In the genomic region with DNA sequence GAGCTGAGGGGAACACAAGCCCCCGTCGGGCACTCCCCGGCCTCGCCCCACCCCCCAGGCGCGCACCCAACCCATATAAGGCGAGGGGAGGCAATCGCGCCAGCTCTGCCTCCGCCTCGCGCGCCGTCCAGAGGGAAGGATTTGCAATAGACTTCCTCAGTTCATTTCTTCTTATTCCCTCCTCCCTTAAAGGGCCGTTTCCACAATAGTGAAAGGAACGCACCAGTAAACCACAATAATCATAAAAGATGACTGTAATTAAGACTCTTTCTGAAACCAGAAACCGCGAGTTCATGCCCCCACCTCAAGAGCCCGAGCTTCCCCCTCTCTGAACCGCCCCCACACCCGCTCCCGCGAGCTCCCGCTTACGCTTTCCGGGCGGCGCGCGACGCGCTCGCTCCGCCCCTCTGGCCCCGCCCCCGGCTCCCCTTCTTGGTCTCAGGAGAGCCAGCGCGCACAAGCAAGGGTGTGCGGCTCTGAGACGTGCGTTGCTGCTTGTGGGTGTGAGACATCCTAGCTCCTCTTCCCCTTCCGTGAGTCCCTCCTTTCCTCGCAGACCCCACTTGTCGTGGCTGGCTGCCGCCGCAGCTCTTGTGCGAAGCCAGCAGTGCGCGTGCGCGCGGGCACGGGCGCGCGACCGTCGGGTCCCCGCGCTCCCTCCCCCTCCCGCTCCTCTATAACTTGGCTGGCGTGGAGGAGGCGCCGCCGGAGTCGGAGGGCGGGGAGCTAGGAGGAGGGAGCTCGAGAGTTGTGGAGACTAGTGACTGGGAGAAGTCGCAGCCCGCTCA, we compare ENCODE assay signal across 1 cellular context.
TF ChIP-seq lines count a peak whose summit lies in the region.

A gene with protein sequence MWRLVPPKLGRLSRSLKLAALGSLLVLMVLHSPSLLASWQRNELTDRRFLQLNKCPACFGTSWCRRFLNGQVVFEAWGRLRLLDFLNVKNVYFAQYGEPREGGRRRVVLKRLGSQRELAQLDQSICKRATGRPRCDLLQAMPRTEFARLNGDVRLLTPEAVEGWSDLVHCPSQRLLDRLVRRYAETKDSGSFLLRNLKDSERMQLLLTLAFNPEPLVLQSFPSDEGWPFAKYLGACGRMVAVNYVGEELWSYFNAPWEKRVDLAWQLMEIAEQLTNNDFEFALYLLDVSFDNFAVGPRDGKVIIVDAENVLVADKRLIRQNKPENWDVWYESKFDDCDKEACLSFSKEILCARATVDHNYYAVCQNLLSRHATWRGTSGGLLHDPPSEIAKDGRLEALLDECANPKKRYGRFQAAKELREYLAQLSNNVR (plus strand): TSS at position 457 of the 788 bp plus-strand sequence. CDS start 510 bp downstream, outside the sequence.

TF ChIP-seq in K562, 482 proteins besides CTCF, POLR2A, EP300 and RAD21 (continued from another document and continues in another):
- TF ChIP-seq, protein P1, sequence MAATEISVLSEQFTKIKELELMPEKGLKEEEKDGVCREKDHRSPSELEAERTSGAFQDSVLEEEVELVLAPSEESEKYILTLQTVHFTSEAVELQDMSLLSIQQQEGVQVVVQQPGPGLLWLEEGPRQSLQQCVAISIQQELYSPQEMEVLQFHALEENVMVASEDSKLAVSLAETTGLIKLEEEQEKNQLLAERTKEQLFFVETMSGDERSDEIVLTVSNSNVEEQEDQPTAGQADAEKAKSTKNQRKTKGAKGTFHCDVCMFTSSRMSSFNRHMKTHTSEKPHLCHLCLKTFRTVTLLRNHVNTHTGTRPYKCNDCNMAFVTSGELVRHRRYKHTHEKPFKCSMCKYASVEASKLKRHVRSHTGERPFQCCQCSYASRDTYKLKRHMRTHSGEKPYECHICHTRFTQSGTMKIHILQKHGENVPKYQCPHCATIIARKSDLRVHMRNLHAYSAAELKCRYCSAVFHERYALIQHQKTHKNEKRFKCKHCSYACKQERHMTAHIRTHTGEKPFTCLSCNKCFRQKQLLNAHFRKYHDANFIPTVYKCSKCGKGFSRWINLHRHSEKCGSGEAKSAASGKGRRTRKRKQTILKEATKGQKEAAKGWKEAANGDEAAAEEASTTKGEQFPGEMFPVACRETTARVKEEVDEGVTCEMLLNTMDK (IDR thresholded peaks at IDR 0.05; ENCODE audit: borderline replicate concordance, insufficient read depth, low read depth, low read length, poor library complexity, severe bottlenecking) = no peak
- TF ChIP-seq SNRNP70 (optimal IDR thresholded peaks at IDR 0.05; ENCODE audit: low read depth, low read length) = no peak
- no peak for TF ChIP-seq MECOM (CRISPR knock-in tag; IDR thresholded peaks at IDR 0.05)
- peak in 1 of 2 experiments; percentile 58; a peak in 1 of 4 replicates for TF ChIP-seq KDM4B (IDR thresholded peaks at IDR 0.05; ENCODE audit: borderline replicate concordance in 2 of 2, low read depth in 1 of 2)
- TF ChIP-seq, protein P2, sequence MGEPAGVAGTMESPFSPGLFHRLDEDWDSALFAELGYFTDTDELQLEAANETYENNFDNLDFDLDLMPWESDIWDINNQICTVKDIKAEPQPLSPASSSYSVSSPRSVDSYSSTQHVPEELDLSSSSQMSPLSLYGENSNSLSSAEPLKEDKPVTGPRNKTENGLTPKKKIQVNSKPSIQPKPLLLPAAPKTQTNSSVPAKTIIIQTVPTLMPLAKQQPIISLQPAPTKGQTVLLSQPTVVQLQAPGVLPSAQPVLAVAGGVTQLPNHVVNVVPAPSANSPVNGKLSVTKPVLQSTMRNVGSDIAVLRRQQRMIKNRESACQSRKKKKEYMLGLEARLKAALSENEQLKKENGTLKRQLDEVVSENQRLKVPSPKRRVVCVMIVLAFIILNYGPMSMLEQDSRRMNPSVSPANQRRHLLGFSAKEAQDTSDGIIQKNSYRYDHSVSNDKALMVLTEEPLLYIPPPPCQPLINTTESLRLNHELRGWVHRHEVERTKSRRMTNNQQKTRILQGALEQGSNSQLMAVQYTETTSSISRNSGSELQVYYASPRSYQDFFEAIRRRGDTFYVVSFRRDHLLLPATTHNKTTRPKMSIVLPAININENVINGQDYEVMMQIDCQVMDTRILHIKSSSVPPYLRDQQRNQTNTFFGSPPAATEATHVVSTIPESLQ (CRISPR knock-in tag; IDR thresholded peaks at IDR 0.05) = no peak
- TF ChIP-seq TFAM (CRISPR knock-in tag; conservative IDR thresholded peaks at IDR 0.05) = no peak
- TF ChIP-seq SMC3 (conservative IDR thresholded peaks at IDR 0.05; ENCODE audit: insufficient read depth, low read depth, low read length) = no peak
- no peak for TF ChIP-seq DIDO1 (tag; IDR thresholded peaks at IDR 0.05; ENCODE audit: low read depth)
- TF ChIP-seq, protein P3, sequence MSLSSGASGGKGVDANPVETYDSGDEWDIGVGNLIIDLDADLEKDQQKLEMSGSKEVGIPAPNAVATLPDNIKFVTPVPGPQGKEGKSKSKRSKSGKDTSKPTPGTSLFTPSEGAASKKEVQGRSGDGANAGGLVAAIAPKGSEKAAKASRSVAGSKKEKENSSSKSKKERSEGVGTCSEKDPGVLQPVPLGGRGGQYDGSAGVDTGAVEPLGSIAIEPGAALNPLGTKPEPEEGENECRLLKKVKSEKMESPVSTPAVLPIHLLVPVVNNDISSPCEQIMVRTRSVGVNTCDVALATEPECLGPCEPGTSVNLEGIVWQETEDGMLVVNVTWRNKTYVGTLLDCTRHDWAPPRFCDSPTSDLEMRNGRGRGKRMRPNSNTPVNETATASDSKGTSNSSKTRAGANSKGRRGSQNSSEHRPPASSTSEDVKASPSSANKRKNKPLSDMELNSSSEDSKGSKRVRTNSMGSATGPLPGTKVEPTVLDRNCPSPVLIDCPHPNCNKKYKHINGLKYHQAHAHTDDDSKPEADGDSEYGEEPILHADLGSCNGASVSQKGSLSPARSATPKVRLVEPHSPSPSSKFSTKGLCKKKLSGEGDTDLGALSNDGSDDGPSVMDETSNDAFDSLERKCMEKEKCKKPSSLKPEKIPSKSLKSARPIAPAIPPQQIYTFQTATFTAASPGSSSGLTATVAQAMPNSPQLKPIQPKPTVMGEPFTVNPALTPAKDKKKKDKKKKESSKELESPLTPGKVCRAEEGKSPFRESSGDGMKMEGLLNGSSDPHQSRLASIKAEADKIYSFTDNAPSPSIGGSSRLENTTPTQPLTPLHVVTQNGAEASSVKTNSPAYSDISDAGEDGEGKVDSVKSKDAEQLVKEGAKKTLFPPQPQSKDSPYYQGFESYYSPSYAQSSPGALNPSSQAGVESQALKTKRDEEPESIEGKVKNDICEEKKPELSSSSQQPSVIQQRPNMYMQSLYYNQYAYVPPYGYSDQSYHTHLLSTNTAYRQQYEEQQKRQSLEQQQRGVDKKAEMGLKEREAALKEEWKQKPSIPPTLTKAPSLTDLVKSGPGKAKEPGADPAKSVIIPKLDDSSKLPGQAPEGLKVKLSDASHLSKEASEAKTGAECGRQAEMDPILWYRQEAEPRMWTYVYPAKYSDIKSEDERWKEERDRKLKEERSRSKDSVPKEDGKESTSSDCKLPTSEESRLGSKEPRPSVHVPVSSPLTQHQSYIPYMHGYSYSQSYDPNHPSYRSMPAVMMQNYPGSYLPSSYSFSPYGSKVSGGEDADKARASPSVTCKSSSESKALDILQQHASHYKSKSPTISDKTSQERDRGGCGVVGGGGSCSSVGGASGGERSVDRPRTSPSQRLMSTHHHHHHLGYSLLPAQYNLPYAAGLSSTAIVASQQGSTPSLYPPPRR (CRISPR knock-in tag; IDR thresholded peaks at IDR 0.05; ENCODE audit: borderline replicate concordance) = no peak
- TF ChIP-seq, protein P4, sequence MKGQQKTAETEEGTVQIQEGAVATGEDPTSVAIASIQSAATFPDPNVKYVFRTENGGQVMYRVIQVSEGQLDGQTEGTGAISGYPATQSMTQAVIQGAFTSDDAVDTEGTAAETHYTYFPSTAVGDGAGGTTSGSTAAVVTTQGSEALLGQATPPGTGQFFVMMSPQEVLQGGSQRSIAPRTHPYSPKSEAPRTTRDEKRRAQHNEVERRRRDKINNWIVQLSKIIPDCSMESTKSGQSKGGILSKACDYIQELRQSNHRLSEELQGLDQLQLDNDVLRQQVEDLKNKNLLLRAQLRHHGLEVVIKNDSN (CRISPR knock-in tag; IDR thresholded peaks at IDR 0.05) = no peak
- no peak for TF ChIP-seq DNMT1 (IDR thresholded peaks at IDR 0.05)
- TF ChIP-seq ILF3 (IDR thresholded peaks at IDR 0.05; ENCODE audit: borderline replicate concordance) = no peak
- TF ChIP-seq, protein P5, sequence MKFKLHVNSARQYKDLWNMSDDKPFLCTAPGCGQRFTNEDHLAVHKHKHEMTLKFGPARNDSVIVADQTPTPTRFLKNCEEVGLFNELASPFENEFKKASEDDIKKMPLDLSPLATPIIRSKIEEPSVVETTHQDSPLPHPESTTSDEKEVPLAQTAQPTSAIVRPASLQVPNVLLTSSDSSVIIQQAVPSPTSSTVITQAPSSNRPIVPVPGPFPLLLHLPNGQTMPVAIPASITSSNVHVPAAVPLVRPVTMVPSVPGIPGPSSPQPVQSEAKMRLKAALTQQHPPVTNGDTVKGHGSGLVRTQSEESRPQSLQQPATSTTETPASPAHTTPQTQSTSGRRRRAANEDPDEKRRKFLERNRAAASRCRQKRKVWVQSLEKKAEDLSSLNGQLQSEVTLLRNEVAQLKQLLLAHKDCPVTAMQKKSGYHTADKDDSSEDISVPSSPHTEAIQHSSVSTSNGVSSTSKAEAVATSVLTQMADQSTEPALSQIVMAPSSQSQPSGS (CRISPR knock-in tag; IDR thresholded peaks at IDR 0.05) = no peak
- TF ChIP-seq PCBP1 (IDR thresholded peaks at IDR 0.05; ENCODE audit: low read depth, low read length, poor library complexity, severe bottlenecking) = no peak
- TF ChIP-seq, protein P6, sequence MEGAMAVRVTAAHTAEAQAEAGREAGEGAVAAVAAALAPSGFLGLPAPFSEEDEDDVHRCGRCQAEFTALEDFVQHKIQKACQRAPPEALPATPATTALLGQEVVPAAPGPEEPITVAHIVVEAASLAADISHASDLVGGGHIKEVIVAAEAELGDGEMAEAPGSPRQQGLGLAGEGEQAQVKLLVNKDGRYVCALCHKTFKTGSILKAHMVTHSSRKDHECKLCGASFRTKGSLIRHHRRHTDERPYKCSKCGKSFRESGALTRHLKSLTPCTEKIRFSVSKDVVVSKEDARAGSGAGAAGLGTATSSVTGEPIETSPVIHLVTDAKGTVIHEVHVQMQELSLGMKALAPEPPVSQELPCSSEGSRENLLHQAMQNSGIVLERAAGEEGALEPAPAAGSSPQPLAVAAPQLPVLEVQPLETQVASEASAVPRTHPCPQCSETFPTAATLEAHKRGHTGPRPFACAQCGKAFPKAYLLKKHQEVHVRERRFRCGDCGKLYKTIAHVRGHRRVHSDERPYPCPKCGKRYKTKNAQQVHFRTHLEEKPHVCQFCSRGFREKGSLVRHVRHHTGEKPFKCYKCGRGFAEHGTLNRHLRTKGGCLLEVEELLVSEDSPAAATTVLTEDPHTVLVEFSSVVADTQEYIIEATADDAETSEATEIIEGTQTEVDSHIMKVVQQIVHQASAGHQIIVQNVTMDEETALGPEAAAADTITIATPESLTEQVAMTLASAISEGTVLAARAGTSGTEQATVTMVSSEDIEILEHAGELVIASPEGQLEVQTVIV (CRISPR knock-in tag; IDR thresholded peaks at IDR 0.05; ENCODE audit: borderline replicate concordance) = no peak
- TF ChIP-seq FOXJ3 (CRISPR knock-in tag; IDR thresholded peaks at IDR 0.05) = no peak
- no peak for TF ChIP-seq HDGF (IDR thresholded peaks at IDR 0.05)
- TF ChIP-seq GABPA (tag; conservative IDR thresholded peaks at IDR 0.05; ENCODE audit: low read depth) = peak; percentile 64
- TF ChIP-seq ZNF717 (CRISPR knock-in tag; IDR thresholded peaks at IDR 0.05) = no peak
- TF ChIP-seq, protein P7, sequence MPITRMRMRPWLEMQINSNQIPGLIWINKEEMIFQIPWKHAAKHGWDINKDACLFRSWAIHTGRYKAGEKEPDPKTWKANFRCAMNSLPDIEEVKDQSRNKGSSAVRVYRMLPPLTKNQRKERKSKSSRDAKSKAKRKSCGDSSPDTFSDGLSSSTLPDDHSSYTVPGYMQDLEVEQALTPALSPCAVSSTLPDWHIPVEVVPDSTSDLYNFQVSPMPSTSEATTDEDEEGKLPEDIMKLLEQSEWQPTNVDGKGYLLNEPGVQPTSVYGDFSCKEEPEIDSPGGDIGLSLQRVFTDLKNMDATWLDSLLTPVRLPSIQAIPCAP (CRISPR knock-in tag; IDR thresholded peaks at IDR 0.05; ENCODE audit: borderline replicate concordance) = no peak
- no peak for TF ChIP-seq NCOA4 (IDR thresholded peaks at IDR 0.05; ENCODE audit: partially characterized antibody)
- TF ChIP-seq HSF4 (CRISPR knock-in tag; IDR thresholded peaks at IDR 0.05; ENCODE audit: borderline replicate concordance) = no peak
- peak; percentile 85 for TF ChIP-seq POLR2B (IDR thresholded peaks at IDR 0.05; ENCODE audit: low read depth, partially characterized antibody)
- peak; percentile 72 for TF ChIP-seq HMGN3 (IDR thresholded peaks at IDR 0.05; ENCODE audit: borderline replicate concordance, extremely low read depth, insufficient read length, low read depth, low read length)
- TF ChIP-seq BACH1 (tag; IDR thresholded peaks at IDR 0.05) = no peak
- no peak for TF ChIP-seq CBFB (CRISPR knock-in tag; IDR thresholded peaks at IDR 0.05)
- TF ChIP-seq ZKSCAN1 (IDR thresholded peaks at IDR 0.05; ENCODE audit: low read depth, low read length) = no peak
- TF ChIP-seq JUNB (CRISPR knock-in tag; conservative IDR thresholded peaks at IDR 0.05) = no peak
- TF ChIP-seq PTTG1 (tag; IDR thresholded peaks at IDR 0.05; ENCODE audit: low read depth) = no peak
- no peak for TF ChIP-seq CC2D1A (IDR thresholded peaks at IDR 0.05)
- 0 out of 2 replicates have a peak, but pooled peaks have one; percentile 32 for TF ChIP-seq GABPB1 (CRISPR knock-in tag; IDR thresholded peaks at IDR 0.05)
- no peak for TF ChIP-seq CBX2 (IDR thresholded peaks at IDR 0.05; ENCODE audit: insufficient read depth, low read length, poor library complexity, severe bottlenecking)
- TF ChIP-seq, protein P8, sequence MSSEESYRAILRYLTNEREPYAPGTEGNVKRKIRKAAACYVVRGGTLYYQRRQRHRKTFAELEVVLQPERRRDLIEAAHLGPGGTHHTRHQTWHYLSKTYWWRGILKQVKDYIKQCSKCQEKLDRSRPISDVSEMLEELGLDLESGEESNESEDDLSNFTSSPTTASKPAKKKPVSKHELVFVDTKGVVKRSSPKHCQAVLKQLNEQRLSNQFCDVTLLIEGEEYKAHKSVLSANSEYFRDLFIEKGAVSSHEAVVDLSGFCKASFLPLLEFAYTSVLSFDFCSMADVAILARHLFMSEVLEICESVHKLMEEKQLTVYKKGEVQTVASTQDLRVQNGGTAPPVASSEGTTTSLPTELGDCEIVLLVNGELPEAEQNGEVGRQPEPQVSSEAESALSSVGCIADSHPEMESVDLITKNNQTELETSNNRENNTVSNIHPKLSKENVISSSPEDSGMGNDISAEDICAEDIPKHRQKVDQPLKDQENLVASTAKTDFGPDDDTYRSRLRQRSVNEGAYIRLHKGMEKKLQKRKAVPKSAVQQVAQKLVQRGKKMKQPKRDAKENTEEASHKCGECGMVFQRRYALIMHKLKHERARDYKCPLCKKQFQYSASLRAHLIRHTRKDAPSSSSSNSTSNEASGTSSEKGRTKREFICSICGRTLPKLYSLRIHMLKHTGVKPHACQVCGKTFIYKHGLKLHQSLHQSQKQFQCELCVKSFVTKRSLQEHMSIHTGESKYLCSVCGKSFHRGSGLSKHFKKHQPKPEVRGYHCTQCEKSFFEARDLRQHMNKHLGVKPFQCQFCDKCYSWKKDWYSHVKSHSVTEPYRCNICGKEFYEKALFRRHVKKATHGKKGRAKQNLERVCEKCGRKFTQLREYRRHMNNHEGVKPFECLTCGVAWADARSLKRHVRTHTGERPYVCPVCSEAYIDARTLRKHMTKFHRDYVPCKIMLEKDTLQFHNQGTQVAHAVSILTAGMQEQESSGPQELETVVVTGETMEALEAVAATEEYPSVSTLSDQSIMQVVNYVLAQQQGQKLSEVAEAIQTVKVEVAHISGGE (CRISPR knock-in tag; IDR thresholded peaks at IDR 0.05) = peak in 2 of 3 experiments; percentile 19 to 51; a peak in 1 of 6 replicates
- TF ChIP-seq ARID2 (IDR thresholded peaks at IDR 0.05) = no peak
- TF ChIP-seq MAFK (IDR thresholded peaks at IDR 0.05; ENCODE audit: low read length) = no peak
- TF ChIP-seq DPF2 (IDR thresholded peaks at IDR 0.05) = peak; percentile 34; the same call in 1 of the 2 replicates
- TF ChIP-seq HDAC8 (tag; IDR thresholded peaks at IDR 0.05) = no peak
- TF ChIP-seq DDX20 (tag; IDR thresholded peaks at IDR 0.05; ENCODE audit: low read depth) = no peak
